In genomic region chr9:32550609-32551490, GRCh38 we compare ENCODE assay signal across 8 cellular contexts.
DNase-seq lines count a peak whose midpoint lies in the region; FAIRE-seq and TF ChIP-seq lines count a peak whose summit lies in the region.

No MANE protein-coding gene starts in this region.

- H3K27ac Mint-ChIP-seq in nephron = peak overlapping the region; percentile 96 to 99 (median 98)
- H3K27ac Mint-ChIP-seq in stimulated activated naive CD8-positive, alpha-beta T cell treated with anti-CD3 and anti-CD28 coated beads, Interleukin-15, Interleukin-2, amounts not matched to agents 100 ng/mL and 50 ng/mL, for 24 hours = peak overlapping the region; percentile 99

- H3K36me3 Mint-ChIP-seq in nephron (ENCODE audit: low read depth) = peaks cover 31% of the 10 kb centered on the region
- H3K36me3 Mint-ChIP-seq in stimulated activated naive CD8-positive, alpha-beta T cell treated with anti-CD3 and anti-CD28 coated beads, Interleukin-15, Interleukin-2, amounts not matched to agents 100 ng/mL and 50 ng/mL, for 24 hours (ENCODE audit: low read depth) = peaks cover 31% of the 10 kb centered on the region

- no peak for TF ChIP-seq POLR2A in H54 (IDR thresholded peaks at IDR 0.05; ENCODE audit: low read depth, low read length)

- peak overlapping the region; percentile 92 to 99 (median 99) for H3K4me3 Mint-ChIP-seq in nephron
- peak overlapping the region; percentile 98 for H3K4me3 Mint-ChIP-seq in stimulated activated naive CD8-positive, alpha-beta T cell treated with anti-CD3 and anti-CD28 coated beads, Interleukin-15, Interleukin-2, amounts not matched to agents 100 ng/mL and 50 ng/mL, for 24 hours

- DNase-seq in ELF-1 (ENCODE audit: low read depth, low spot score) = peak; percentile 99
- peak; percentile 65 for DNase-seq in H54 (ENCODE audit: insufficient read length, low spot score)
- DNase-seq in LoVo (ENCODE audit: low spot score) = peak; percentile 76
- DNase-seq in RWPE1 (ENCODE audit: low spot score) = peak; percentile 98
- peak; percentile 91 for DNase-seq in activated effector memory CD4-positive, alpha-beta T cell treated with Interleukin-2 at 50 U/mL for 16 hours
- DNase-seq in fibroblast of pulmonary artery (ENCODE audit: low read depth) = peak; percentile 94

- H3K4me1 Mint-ChIP-seq in nephron = peaks cover 17% of the 10 kb centered on the region
- H3K4me1 Mint-ChIP-seq in stimulated activated naive CD8-positive, alpha-beta T cell treated with anti-CD3 and anti-CD28 coated beads, Interleukin-15, Interleukin-2, amounts not matched to agents 100 ng/mL and 50 ng/mL, for 24 hours (ENCODE audit: low read depth) = peaks cover 50% of the 10 kb centered on the region

- CTCF ChIA-PET in RWPE1 (lab: Yijun Ruan, JAX) = interaction anchor here (2.1 to 2.7 kb wide), 2 partner anchors 21 to 172 kb away, joined by 9 read pairs; no protein-coding TSS in a partner anchor

- peak overlapping the region; percentile 87 for H3K4me3 ChIP-seq in fibroblast of pulmonary artery (replicated peaks; ENCODE audit: low read depth, low read length)

- TF ChIP-seq CTCF in RWPE1 (conservative IDR thresholded peaks at IDR 0.05; ENCODE audit: low read depth) (peak; percentile 52), fibroblast of pulmonary artery (IDR thresholded peaks at IDR 0.05; ENCODE audit: low read length, missing control alignments) (no peak), nephron (IDR thresholded peaks at IDR 0.05; ENCODE audit: unreplicated experiment in 3 of 3) (no peak)

- no peaks in the 10 kb centered on the region for H3K27me3 Mint-ChIP-seq in nephron (ENCODE audit: low read depth)
- H3K27me3 Mint-ChIP-seq in stimulated activated naive CD8-positive, alpha-beta T cell treated with anti-CD3 and anti-CD28 coated beads, Interleukin-15, Interleukin-2, amounts not matched to agents 100 ng/mL and 50 ng/mL, for 24 hours = no peaks in the 10 kb centered on the region

- POLR2A ChIA-PET in RWPE1 (lab: Yijun Ruan, JAX; ENCODE audit: low non-redundant PET) = no interaction called here

- H3K27ac ChIP-seq in RWPE1 = peak overlapping the region; percentile 93

- peak; percentile 48 for FAIRE-seq in H54 (lab: Jason Lieb, UNC)

- no peaks in the 10 kb centered on the region for H3K9me3 Mint-ChIP-seq in nephron
- H3K9me3 Mint-ChIP-seq in stimulated activated naive CD8-positive, alpha-beta T cell treated with anti-CD3 and anti-CD28 coated beads, Interleukin-15, Interleukin-2, amounts not matched to agents 100 ng/mL and 50 ng/mL, for 24 hours = no peaks in the 10 kb centered on the region

Comparison
In these comparisons a context has a peak if more than half of its experiments do, and no peak if none do; other contexts are left out.
1. Peak in every context shown above with its lines: DNase-seq, H3K4me3 ChIP-seq and H3K27ac ChIP-seq.